In the genomic region with DNA sequence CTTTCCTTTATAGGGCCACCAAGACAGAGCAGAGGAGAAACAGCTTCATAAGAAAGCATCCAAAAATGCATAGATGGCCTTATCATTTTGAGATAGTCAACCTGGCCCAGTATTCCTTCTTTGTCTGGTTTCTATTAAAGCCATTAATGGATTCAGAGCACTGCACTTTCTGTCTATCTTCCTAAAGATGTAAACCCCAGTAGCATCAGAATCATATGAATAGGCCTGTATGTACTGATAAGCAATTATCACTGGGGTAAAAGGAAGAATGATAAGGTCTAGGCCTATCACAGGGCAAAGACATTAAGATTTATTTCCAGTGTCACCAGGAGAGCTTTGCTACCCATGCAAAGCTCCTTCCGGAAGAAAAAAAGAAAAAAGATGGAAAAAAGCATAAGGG, we compare ENCODE assay signal across 36 cellular contexts.
"Had no signal": no experiment of that assay in that cellular context is flagged by ENCODE, and none has a peak within 500 bp of the region (broad histone marks: within the 10 kb centered on the region; RNA-seq: fewer than 3 reads in every experiment).

No MANE protein-coding gene starts in this region.

- H3K4me1 ChIP-seq: adrenal gland, ascending aorta, body of pancreas, breast epithelium had no signal

- H3K9me3 ChIP-seq: adrenal gland, ascending aorta, body of pancreas, breast epithelium had no signal

- H3K27me3 ChIP-seq: adrenal gland, ascending aorta, body of pancreas, brain microvascular endothelial cell, breast epithelium, cardiac muscle cell had no signal

- H3K9me3 Mint-ChIP-seq: activated naive CD4-positive, alpha-beta T cell treated with anti-CD3 and anti-CD28 coated beads for 36 hours; activated naive CD4-positive, alpha-beta T cell treated with anti-CD3 and anti-CD28 coated beads, Interleukin-2, amount 10 ng/mL, durations not matched to agents 7 days and 5 days; activated naive CD4-positive, alpha-beta T cell treated with anti-CD3 and anti-CD28 coated beads, Interleukin-2, amount 50 U/mL, for 24 hours; activated naive CD8-positive, alpha-beta T cell treated with anti-CD3 and anti-CD28 coated beads, Interleukin-2, amount 10 ng/mL, durations not matched to agents 7 days and 5 days; activated T-cell treated with anti-CD3 and anti-CD28 coated beads, Interleukin-2, amount 50 U/mL, for 72 hours; activated T-helper 1 cell treated with anti-CD3 and anti-CD28 coated beads, Interleukin-12 subunit alpha, Interleukin-12 subunit beta, Interleukin-2, Interleukin-4 antibody, amounts not matched to agents 30 ng/mL and 10 ng/mL and 1 ng/mL, durations not matched to agents 14 hours and 24 hours and 36 hours; activated T-helper 2 cell treated with anti-CD3 and anti-CD28 coated beads, Interferon-gamma antibody, Interleukin-2, Interleukin-4, amounts not matched to agents 10 μg/mL and 5 μg/mL and 100 μg/mL, durations not matched to agents 14 hours and 24 hours and 36 hours had no signal

- DNase-seq: activated effector memory CD4-positive, alpha-beta T cell treated with anti-CD3 and anti-CD28 coated beads, Interleukin-2, amount 50 U/mL, for 16 hours; activated effector memory CD4-positive, alpha-beta T cell treated with Interleukin-2 at 50 U/mL for 16 hours; activated gamma-delta T cell; activated gamma-delta T cell treated with Interleukin-2 at 50 U/mL for 16 hours; activated naive CD4-positive, alpha-beta T cell; activated naive CD4-positive, alpha-beta T cell treated with anti-CD3 and anti-CD28 coated beads for 36 hours; activated naive CD4-positive, alpha-beta T cell treated with anti-CD3 and anti-CD28 coated beads, Interleukin-2, amount 10 ng/mL, durations not matched to agents 7 days and 5 days; activated naive CD4-positive, alpha-beta T cell treated with anti-CD3 and anti-CD28 coated beads, Interleukin-2, amount 50 U/mL, for 16 hours; activated naive CD4-positive, alpha-beta T cell treated with Interleukin-2 at 50 U/mL for 16 hours; activated naive CD8-positive, alpha-beta T cell treated with anti-CD3 and anti-CD28 coated beads, Interleukin-2, amount 10 ng/mL, durations not matched to agents 7 days and 5 days; activated naive CD8-positive, alpha-beta T cell treated with anti-CD3 and anti-CD28 coated beads, Interleukin-2, amount 50 U/mL, for 24 hours; activated T-cell treated with anti-CD3 and anti-CD28 coated beads, Interleukin-2, amount 50 U/mL, for 24 hours; activated T-cell treated with anti-CD3 and anti-CD28 coated beads, Interleukin-2, amount 50 U/mL, for 4 hours; activated T-cell treated with anti-CD3 and anti-CD28 coated beads, Interleukin-2, amount 50 U/mL, for 48 hours; activated T-cell treated with anti-CD3 and anti-CD28 coated beads, Interleukin-2, amount 50 U/mL, for 72 hours; adrenal gland; amniotic stem cell; amygdala; anterior cingulate cortex; aorta; body of pancreas; brain microvascular endothelial cell; caudate nucleus; central memory CD4-positive, alpha-beta T cell; cerebellar nuclear complex had no signal

- H3K36me3 ChIP-seq: adrenal gland, ascending aorta, brain microvascular endothelial cell, breast epithelium, cardiac muscle cell had no signal

- H3K27me3 Mint-ChIP-seq: activated naive CD4-positive, alpha-beta T cell treated with anti-CD3 and anti-CD28 coated beads, Interleukin-2, amount 10 ng/mL, durations not matched to agents 7 days and 5 days; activated naive CD4-positive, alpha-beta T cell treated with anti-CD3 and anti-CD28 coated beads, Interleukin-2, amount 50 U/mL, for 24 hours; activated naive CD8-positive, alpha-beta T cell; activated naive CD8-positive, alpha-beta T cell treated with anti-CD3 and anti-CD28 coated beads, Interleukin-2, amount 10 ng/mL, durations not matched to agents 7 days and 5 days; activated naive CD8-positive, alpha-beta T cell treated with anti-CD3 and anti-CD28 coated beads, Interleukin-2, amount 50 U/mL, for 24 hours; activated T-cell treated with anti-CD3 and anti-CD28 coated beads, Interleukin-2, amount 50 U/mL, for 24 hours; activated T-helper 17 cell treated with anti-CD3 and anti-CD28 coated beads, Interleukin-2, amount 50 U/mL, for 72 hours; central memory CD8-positive, alpha-beta T cell had no signal

- H3K4me3 ChIP-seq: adrenal gland, ascending aorta, body of pancreas, breast epithelium, cardiac muscle cell had no signal

- ATAC-seq: activated naive CD4-positive, alpha-beta T cell treated with anti-CD3 and anti-CD28 coated beads, Interleukin-2, amount 50 U/mL, for 72 hours; activated naive CD8-positive, alpha-beta T cell treated with anti-CD3 and anti-CD28 coated beads, Interleukin-2, amount 50 U/mL, for 24 hours; activated T-cell treated with anti-CD3 and anti-CD28 coated beads, Interleukin-2, amount 50 U/mL, for 4 hours; activated T-cell treated with anti-CD3 and anti-CD28 coated beads, Interleukin-2, amount 50 U/mL, for 72 hours; activated T-helper 17 cell treated with anti-CD3 and anti-CD28 coated beads, Interleukin-2, amount 50 U/mL, for 72 hours; body of pancreas had no signal

- H3K36me3 Mint-ChIP-seq: activated naive CD4-positive, alpha-beta T cell treated with anti-CD3 and anti-CD28 coated beads, Interleukin-2, amount 10 ng/mL, durations not matched to agents 7 days and 5 days; activated naive CD4-positive, alpha-beta T cell treated with anti-CD3 and anti-CD28 coated beads, Interleukin-2, amount 50 U/mL, for 24 hours; activated naive CD4-positive, alpha-beta T cell treated with anti-CD3 and anti-CD28 coated beads, Interleukin-2, amount 50 U/mL, for 72 hours; activated naive CD8-positive, alpha-beta T cell; activated naive CD8-positive, alpha-beta T cell treated with anti-CD3 and anti-CD28 coated beads, Interleukin-2, amount 10 ng/mL, durations not matched to agents 7 days and 5 days; brain had no signal

- H3K4me3 Mint-ChIP-seq: activated naive CD4-positive, alpha-beta T cell treated with anti-CD3 and anti-CD28 coated beads for 36 hours; activated naive CD4-positive, alpha-beta T cell treated with anti-CD3 and anti-CD28 coated beads, Interleukin-2, amount 10 ng/mL, durations not matched to agents 7 days and 5 days; activated naive CD4-positive, alpha-beta T cell treated with anti-CD3 and anti-CD28 coated beads, Interleukin-2, amount 50 U/mL, for 24 hours; activated naive CD8-positive, alpha-beta T cell; activated naive CD8-positive, alpha-beta T cell treated with anti-CD3 and anti-CD28 coated beads, Interleukin-2, amount 10 ng/mL, durations not matched to agents 7 days and 5 days; activated naive CD8-positive, alpha-beta T cell treated with anti-CD3 and anti-CD28 coated beads, Interleukin-2, amount 50 U/mL, for 24 hours; activated T-cell treated with anti-CD3 and anti-CD28 coated beads, Interleukin-2, amount 50 U/mL, for 24 hours; activated T-cell treated with anti-CD3 and anti-CD28 coated beads, Interleukin-2, amount 50 U/mL, for 4 hours; activated T-cell treated with anti-CD3 and anti-CD28 coated beads, Interleukin-2, amount 50 U/mL, for 72 hours; activated T-helper 1 cell treated with anti-CD3 and anti-CD28 coated beads, Interleukin-12 subunit alpha, Interleukin-12 subunit beta, Interleukin-2, Interleukin-4 antibody, amounts not matched to agents 30 ng/mL and 10 ng/mL and 1 ng/mL, durations not matched to agents 14 hours and 24 hours and 36 hours; activated T-helper 17 cell treated with anti-CD3 and anti-CD28 coated beads, Interleukin-2, amount 50 U/mL, for 72 hours; brain; central memory CD8-positive, alpha-beta T cell had no signal

- H3K27ac Mint-ChIP-seq: activated naive CD4-positive, alpha-beta T cell treated with anti-CD3 and anti-CD28 coated beads for 36 hours; activated naive CD4-positive, alpha-beta T cell treated with anti-CD3 and anti-CD28 coated beads, Interleukin-2, amount 10 ng/mL, durations not matched to agents 7 days and 5 days; activated naive CD4-positive, alpha-beta T cell treated with anti-CD3 and anti-CD28 coated beads, Interleukin-2, amount 50 U/mL, for 24 hours; activated naive CD4-positive, alpha-beta T cell treated with anti-CD3 and anti-CD28 coated beads, Interleukin-2, amount 50 U/mL, for 72 hours; activated naive CD8-positive, alpha-beta T cell; activated naive CD8-positive, alpha-beta T cell treated with anti-CD3 and anti-CD28 coated beads, Interleukin-2, amount 10 ng/mL, durations not matched to agents 7 days and 5 days; activated naive CD8-positive, alpha-beta T cell treated with anti-CD3 and anti-CD28 coated beads, Interleukin-2, amount 50 U/mL, for 24 hours; activated T-cell treated with anti-CD3 and anti-CD28 coated beads, Interleukin-2, amount 50 U/mL, for 24 hours; activated T-cell treated with anti-CD3 and anti-CD28 coated beads, Interleukin-2, amount 50 U/mL, for 72 hours; activated T-helper 1 cell treated with anti-CD3 and anti-CD28 coated beads, Interleukin-12 subunit alpha, Interleukin-12 subunit beta, Interleukin-2, Interleukin-4 antibody, amounts not matched to agents 30 ng/mL and 10 ng/mL and 1 ng/mL, durations not matched to agents 14 hours and 24 hours and 36 hours; activated T-helper 17 cell treated with anti-CD3 and anti-CD28 coated beads, Interleukin-2, amount 50 U/mL, for 72 hours; activated T-helper 2 cell treated with anti-CD3 and anti-CD28 coated beads, Interferon-gamma antibody, Interleukin-2, Interleukin-4, amounts not matched to agents 10 μg/mL and 5 μg/mL and 100 μg/mL, durations not matched to agents 14 hours and 24 hours and 36 hours; brain had no signal

- H3K27ac ChIP-seq: adrenal gland, ascending aorta, body of pancreas, brain microvascular endothelial cell, breast epithelium, cardiac muscle cell had no signal

- H3K4me1 Mint-ChIP-seq: activated naive CD4-positive, alpha-beta T cell treated with anti-CD3 and anti-CD28 coated beads, Interleukin-2, amount 10 ng/mL, durations not matched to agents 7 days and 5 days; activated naive CD4-positive, alpha-beta T cell treated with anti-CD3 and anti-CD28 coated beads, Interleukin-2, amount 50 U/mL, for 24 hours; activated naive CD8-positive, alpha-beta T cell treated with anti-CD3 and anti-CD28 coated beads, Interleukin-2, amount 10 ng/mL, durations not matched to agents 7 days and 5 days; activated naive CD8-positive, alpha-beta T cell treated with anti-CD3 and anti-CD28 coated beads, Interleukin-2, amount 50 U/mL, for 24 hours; activated T-helper 17 cell treated with anti-CD3 and anti-CD28 coated beads, Interleukin-2, amount 50 U/mL, for 72 hours; brain; central memory CD8-positive, alpha-beta T cell had no signal
